Comparison of ENCODE assay signal across 15 cellular contexts in the genomic region with DNA sequence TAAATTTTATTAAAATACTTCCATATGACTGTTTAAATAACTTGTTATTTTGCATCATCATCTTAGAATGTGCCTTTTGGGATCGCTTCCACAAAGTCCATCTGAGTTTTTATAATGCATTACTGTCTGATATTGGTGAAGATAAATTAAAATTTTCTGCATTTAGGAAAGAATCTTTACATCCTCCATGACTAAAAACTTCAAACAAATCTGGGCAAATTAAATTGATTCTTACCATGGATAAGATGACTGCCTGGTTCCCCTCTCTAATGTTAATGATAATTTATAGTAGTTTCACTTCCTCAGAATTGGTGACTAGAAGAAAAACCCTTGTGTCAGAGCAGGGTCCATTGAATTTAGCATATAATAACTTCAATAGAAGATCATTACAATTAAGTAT.
DNase-seq lines count a peak whose midpoint lies in the region; ATAC-seq lines count a peak whose summit lies in the region.
"Had no signal": no experiment of that assay in that cellular context is flagged by ENCODE, and none has a peak within 500 bp of the region (broad histone marks: within the 10 kb centered on the region; RNA-seq: fewer than 3 reads in every experiment).

No MANE protein-coding gene starts in this region.

- DNase-seq in CD1c-positive myeloid dendritic cell (ENCODE audit: extremely low spot score): peak; percentile 25
- DNase-seq in GM19238 (ENCODE audit: insufficient read length, low spot score): peak; percentile 7
- DNase-seq in NAMALWA (ENCODE audit: low spot score): peak; percentile 6
- DNase-seq in left lobe of liver (ENCODE audit: low spot score): no peak
- DNase-seq: activated naive CD4-positive, alpha-beta T cell treated with Interleukin-2 at 50 U/mL for 16 hours; heart left ventricle; islet precursor cell; NCI-H1048; NCI-H2171 treated with DMSO at 0.1 percent for 48 hours; NK-92 treated with Interleukin-12 subunit alpha and Interleukin-12 subunit beta, amount 100 ng/mL, for 24 hours had no signal

- ATAC-seq in HG02943 (IDR thresholded peaks at IDR 0.05; ENCODE audit: low read depth, unreplicated experiment) (peak; percentile 79), left lobe of liver (no peak), GM19035 (IDR thresholded peaks at IDR 0.05; ENCODE audit: unreplicated experiment) (no peak), GM19023 (IDR thresholded peaks at IDR 0.05; ENCODE audit: unreplicated experiment) (no peak), GM21717 (IDR thresholded peaks at IDR 0.05; ENCODE audit: unreplicated experiment) (no peak)
- ATAC-seq: A549, heart left ventricle had no signal
